Comparison of ENCODE assay signal across 1 cellular context in the genomic region with DNA sequence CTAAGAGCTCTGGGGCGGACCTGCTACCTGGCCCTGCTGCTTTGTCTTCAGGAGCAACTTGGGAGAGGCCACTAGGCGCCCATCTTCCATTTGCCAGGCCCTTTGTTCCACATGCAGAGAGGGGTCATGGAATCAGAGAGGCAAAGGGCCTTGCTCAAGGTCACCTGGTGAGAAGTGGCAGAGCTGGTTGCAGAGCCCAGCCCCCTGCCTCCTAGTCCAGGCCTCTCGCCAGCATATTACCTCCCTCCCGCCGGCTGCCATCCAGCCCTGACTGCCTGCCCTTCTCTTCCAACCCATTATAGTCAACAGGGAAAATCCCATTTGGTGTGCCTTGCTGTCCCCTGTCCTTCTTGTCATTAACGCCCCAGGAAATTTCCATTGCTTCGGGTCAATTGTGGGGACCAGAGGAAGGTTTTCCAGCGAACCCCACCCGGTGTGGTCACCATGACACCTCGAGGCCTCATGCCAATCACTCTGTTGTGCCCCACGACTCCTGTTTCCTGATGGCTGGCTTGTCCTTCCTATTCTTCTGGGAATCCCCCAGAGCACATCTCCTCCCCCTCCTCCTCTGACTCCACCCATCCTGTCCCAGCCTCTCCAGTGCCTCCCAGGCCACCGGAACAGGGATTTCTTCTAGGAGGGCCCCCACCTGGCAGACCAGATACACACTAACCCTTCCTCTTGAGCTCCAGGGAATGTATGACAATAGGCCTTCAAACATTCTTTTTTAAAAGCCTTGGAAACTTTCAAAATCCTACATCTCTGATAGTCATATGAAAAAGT.
TF ChIP-seq lines count a peak whose summit lies in the region.

No MANE protein-coding gene starts in this region.

TF ChIP-seq in K562, 482 proteins besides CTCF, POLR2A, EP300 and RAD21:
- peak; percentile 2 for TF ChIP-seq MEIS2 (IDR thresholded peaks at IDR 0.05; ENCODE audit: partially characterized antibody)
- no peak for TF ChIP-seq GTF2E2 (tag; IDR thresholded peaks at IDR 0.05)
- TF ChIP-seq SNIP1 (IDR thresholded peaks at IDR 0.05; ENCODE audit: low read depth) = no peak
- TF ChIP-seq, protein P1, sequence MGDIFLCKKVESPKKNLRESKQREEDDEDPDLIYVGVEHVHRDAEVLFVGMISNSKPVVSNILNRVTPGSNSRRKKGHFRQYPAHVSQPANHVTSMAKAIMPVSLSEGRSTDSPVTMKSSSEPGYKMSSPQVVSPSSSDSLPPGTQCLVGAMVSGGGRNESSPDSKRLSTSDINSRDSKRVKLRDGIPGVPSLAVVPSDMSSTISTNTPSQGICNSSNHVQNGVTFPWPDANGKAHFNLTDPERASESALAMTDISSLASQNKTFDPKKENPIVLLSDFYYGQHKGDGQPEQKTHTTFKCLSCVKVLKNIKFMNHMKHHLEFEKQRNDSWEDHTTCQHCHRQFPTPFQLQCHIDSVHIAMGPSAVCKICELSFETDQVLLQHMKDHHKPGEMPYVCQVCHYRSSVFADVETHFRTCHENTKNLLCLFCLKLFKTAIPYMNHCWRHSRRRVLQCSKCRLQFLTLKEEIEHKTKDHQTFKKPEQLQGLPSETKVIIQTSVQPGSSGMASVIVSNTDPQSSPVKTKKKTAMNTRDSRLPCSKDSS (IDR thresholded peaks at IDR 0.05; ENCODE audit: low read depth, partially characterized antibody) = no peak
- TF ChIP-seq, protein P2, sequence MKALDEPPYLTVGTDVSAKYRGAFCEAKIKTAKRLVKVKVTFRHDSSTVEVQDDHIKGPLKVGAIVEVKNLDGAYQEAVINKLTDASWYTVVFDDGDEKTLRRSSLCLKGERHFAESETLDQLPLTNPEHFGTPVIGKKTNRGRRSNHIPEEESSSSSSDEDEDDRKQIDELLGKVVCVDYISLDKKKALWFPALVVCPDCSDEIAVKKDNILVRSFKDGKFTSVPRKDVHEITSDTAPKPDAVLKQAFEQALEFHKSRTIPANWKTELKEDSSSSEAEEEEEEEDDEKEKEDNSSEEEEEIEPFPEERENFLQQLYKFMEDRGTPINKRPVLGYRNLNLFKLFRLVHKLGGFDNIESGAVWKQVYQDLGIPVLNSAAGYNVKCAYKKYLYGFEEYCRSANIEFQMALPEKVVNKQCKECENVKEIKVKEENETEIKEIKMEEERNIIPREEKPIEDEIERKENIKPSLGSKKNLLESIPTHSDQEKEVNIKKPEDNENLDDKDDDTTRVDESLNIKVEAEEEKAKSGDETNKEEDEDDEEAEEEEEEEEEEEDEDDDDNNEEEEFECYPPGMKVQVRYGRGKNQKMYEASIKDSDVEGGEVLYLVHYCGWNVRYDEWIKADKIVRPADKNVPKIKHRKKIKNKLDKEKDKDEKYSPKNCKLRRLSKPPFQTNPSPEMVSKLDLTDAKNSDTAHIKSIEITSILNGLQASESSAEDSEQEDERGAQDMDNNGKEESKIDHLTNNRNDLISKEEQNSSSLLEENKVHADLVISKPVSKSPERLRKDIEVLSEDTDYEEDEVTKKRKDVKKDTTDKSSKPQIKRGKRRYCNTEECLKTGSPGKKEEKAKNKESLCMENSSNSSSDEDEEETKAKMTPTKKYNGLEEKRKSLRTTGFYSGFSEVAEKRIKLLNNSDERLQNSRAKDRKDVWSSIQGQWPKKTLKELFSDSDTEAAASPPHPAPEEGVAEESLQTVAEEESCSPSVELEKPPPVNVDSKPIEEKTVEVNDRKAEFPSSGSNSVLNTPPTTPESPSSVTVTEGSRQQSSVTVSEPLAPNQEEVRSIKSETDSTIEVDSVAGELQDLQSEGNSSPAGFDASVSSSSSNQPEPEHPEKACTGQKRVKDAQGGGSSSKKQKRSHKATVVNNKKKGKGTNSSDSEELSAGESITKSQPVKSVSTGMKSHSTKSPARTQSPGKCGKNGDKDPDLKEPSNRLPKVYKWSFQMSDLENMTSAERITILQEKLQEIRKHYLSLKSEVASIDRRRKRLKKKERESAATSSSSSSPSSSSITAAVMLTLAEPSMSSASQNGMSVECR (CRISPR knock-in tag; IDR thresholded peaks at IDR 0.05) = no peak
